Comparison of ENCODE assay signal across 6 cellular contexts in genomic region chr19:6735181-6735891, GRCh38. TPM values are rescaled to one million over a fixed set of nuclear protein-coding genes. Genes with fewer than 3 reads are reported as not detected.
DNase-seq lines count a peak whose midpoint lies in the region; ATAC-seq and TF ChIP-seq lines count a peak whose summit lies in the region.

No MANE protein-coding gene starts in this region.

- peak overlapping the region; percentile 92 for H3K4me2 ChIP-seq in BLaER1

- POLR2A ChIA-PET in RWPE1 (lab: Yijun Ruan, JAX; ENCODE audit: low non-redundant PET): no interaction called here

- peaks cover 30% of the 10 kb centered on the region for H3K4me1 ChIP-seq in BLaER1
- H3K4me1 ChIP-seq in liver (ENCODE audit: control insufficient read depth in 4 of 4, insufficient read depth in 4 of 4, low read length in 3 of 4): peaks cover 10 to 50% (median 36%) of the 10 kb centered on the region in 4 donors

- H3K9ac ChIP-seq in BLaER1 (peak overlapping the region; percentile 96; the same call in 1 of the 2 replicates), liver (ENCODE audit: low read depth in 1 of 2, low read length in 2 of 2) (peak overlapping the region in 1 of 2 donors; percentile 18)

- H3K9me3 ChIP-seq in BLaER1 (no peaks in the 10 kb centered on the region), liver (ENCODE audit: control insufficient read depth in 4 of 4, low read length in 3 of 4) (no peaks in the 10 kb centered on the region)

- peaks cover 28% of the 10 kb centered on the region for H3K36me3 ChIP-seq in BLaER1
- H3K36me3 ChIP-seq in liver (ENCODE audit: control insufficient read depth in 4 of 4, insufficient read depth in 3 of 4, low read depth in 1 of 4, low read length in 3 of 4): peaks cover 2 to 11% (median 3%) of the 10 kb centered on the region in 4 donors

- no peak for ATAC-seq in GM19395 (IDR thresholded peaks at IDR 0.05; ENCODE audit: unreplicated experiment)

- WGBS in liver: 83% methylated on average over 15 of the region's 15 CpGs

- peaks cover 4% of the 10 kb centered on the region; the same call in 1 of the 2 replicates for H4K20me1 ChIP-seq in BLaER1

- peak overlapping the region; percentile 99 for H3K27ac ChIP-seq in BLaER1
- peak overlapping the region; percentile 98 for H3K27ac ChIP-seq in RWPE1
- H3K27ac ChIP-seq in liver (ENCODE audit: low read depth in 1 of 2, low read length in 2 of 2): peak overlapping the region; percentile 94 to 96

- H3K4me3 ChIP-seq in BLaER1: no peak overlapping the region
- no peak overlapping the region for H3K4me3 ChIP-seq in liver (ENCODE audit: low read depth in 1 of 3, low read length in 3 of 3)

- TF ChIP-seq RAD21 in liver (IDR thresholded peaks at IDR 0.05): no peak

- DNase-seq in RWPE1 (ENCODE audit: low spot score): no peak
- no peak for DNase-seq in activated CD4-positive, CD25-positive, alpha-beta regulatory T cell (lab: John Stamatoyannopoulos, UW)
- no peak for DNase-seq in mucosa of gallbladder (ENCODE audit: low spot score)

- CTCF ChIA-PET in RWPE1 (lab: Yijun Ruan, JAX): interaction anchor here (1.1 kb wide), 1 partner anchor 128 kb away, joined by 4 read pairs; no protein-coding TSS in a partner anchor

- H3K27me3 ChIP-seq in BLaER1 (no peaks in the 10 kb centered on the region), liver (ENCODE audit: control insufficient read depth in 4 of 4, insufficient read depth in 4 of 4, low read length in 3 of 4) (no peaks in the 10 kb centered on the region)

- no peak for TF ChIP-seq CTCF in RWPE1 (conservative IDR thresholded peaks at IDR 0.05; ENCODE audit: low read depth)
- no peak for TF ChIP-seq CTCF in liver (IDR thresholded peaks at IDR 0.05; ENCODE audit: low read depth, low read length, missing input control)

TF ChIP-seq in liver, 16 proteins besides CTCF, POLR2A, EP300 and RAD21:
- no peak for TF ChIP-seq FOXA2 (IDR thresholded peaks at IDR 0.05)
- TF ChIP-seq, protein P1, sequence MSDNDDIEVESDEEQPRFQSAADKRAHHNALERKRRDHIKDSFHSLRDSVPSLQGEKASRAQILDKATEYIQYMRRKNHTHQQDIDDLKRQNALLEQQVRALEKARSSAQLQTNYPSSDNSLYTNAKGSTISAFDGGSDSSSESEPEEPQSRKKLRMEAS (IDR thresholded peaks at IDR 0.05): no peak
- no peak for TF ChIP-seq ATF3 (IDR thresholded peaks at IDR 0.05)
- no peak for TF ChIP-seq HNF4G (IDR thresholded peaks at IDR 0.05)
- TF ChIP-seq HNF4A (conservative IDR thresholded peaks at IDR 0.05): no peak
- no peak for TF ChIP-seq JUND (IDR thresholded peaks at IDR 0.05)
- TF ChIP-seq TAF1 (conservative IDR thresholded peaks at IDR 0.05): no peak
- TF ChIP-seq YY1 (IDR thresholded peaks at IDR 0.05): no peak
- no peak for TF ChIP-seq REST (IDR thresholded peaks at IDR 0.05)
- TF ChIP-seq NR2F2 (IDR thresholded peaks at IDR 0.05): no peak
- TF ChIP-seq, protein P2, sequence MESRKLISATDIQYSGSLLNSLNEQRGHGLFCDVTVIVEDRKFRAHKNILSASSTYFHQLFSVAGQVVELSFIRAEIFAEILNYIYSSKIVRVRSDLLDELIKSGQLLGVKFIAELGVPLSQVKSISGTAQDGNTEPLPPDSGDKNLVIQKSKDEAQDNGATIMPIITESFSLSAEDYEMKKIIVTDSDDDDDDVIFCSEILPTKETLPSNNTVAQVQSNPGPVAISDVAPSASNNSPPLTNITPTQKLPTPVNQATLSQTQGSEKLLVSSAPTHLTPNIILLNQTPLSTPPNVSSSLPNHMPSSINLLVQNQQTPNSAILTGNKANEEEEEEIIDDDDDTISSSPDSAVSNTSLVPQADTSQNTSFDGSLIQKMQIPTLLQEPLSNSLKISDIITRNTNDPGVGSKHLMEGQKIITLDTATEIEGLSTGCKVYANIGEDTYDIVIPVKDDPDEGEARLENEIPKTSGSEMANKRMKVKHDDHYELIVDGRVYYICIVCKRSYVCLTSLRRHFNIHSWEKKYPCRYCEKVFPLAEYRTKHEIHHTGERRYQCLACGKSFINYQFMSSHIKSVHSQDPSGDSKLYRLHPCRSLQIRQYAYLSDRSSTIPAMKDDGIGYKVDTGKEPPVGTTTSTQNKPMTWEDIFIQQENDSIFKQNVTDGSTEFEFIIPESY (IDR thresholded peaks at IDR 0.05): no peak
- TF ChIP-seq EGR1 (IDR thresholded peaks at IDR 0.05; ENCODE audit: low read depth in 2 of 2): no peak
- no peak for TF ChIP-seq FOXA1 (IDR thresholded peaks at IDR 0.05)
- no peak for TF ChIP-seq GABPA (IDR thresholded peaks at IDR 0.05 in 1 of 2, conservative IDR thresholded peaks at IDR 0.05 in 1 of 2)

RNA-seq across cellular contexts. Expression of gene GPR108, which starts 2.0 kb away (rescaled TPM):
- total RNA-seq in liver (10 to 100 TPM; 17.2 to 28.9 TPM), mucosa of gallbladder (137 TPM)
- polyA plus RNA-seq in liver: 10 to 100 TPM; 32.0 to 34.2 TPM

RNA-seq across cellular contexts. Expression of gene TRIP10, which starts 4.1 kb away (rescaled TPM):
- total RNA-seq in liver (1 to 10 TPM; 6.1 to 9.9 TPM), mucosa of gallbladder (68.9 TPM)
- 1 to 10 TPM; 3.4 to 8.7 TPM for polyA plus RNA-seq in liver

RNA-seq across cellular contexts. Expression of gene C3, which starts 14.9 kb away (rescaled TPM):
- total RNA-seq in liver (1,000 to 10,000 TPM; 4,543 to 9,349 TPM), mucosa of gallbladder (486 TPM)
- 1,000 to 10,000 TPM; 7,734 to 8,295 TPM for polyA plus RNA-seq in liver

RNA-seq across cellular contexts. Expression of gene SH2D3A, which starts 31.9 kb away (rescaled TPM):
- total RNA-seq in liver (1 to 10 TPM in 1 of 2 donors, under 1 TPM in 1; 0.23 to 1.0 TPM), mucosa of gallbladder (28.2 TPM)
- 1 to 10 TPM in 1 of 2 donors, under 1 TPM in 1; 0.54 to 1.0 TPM for polyA plus RNA-seq in liver

RNA-seq across cellular contexts. Expression of gene VAV1, which starts 37.2 kb away (rescaled TPM):
- total RNA-seq in liver (10 to 100 TPM in 1 of 2 donors, 1 to 10 TPM in 1; 6.3 to 13.3 TPM), mucosa of gallbladder (12.7 TPM)
- 1 to 10 TPM in 1 of 2 donors, under 1 TPM in 1; 0.60 to 2.0 TPM for polyA plus RNA-seq in liver
